ENCODE assay signal across 24 cellular contexts in genomic region chr19:23263870-23264590, GRCh38. TPM values are rescaled to one million over a fixed set of nuclear protein-coding genes. Genes with fewer than 3 reads are reported as not detected.
A peak's percentile ranks its signal among the peaks of the same experiment; 100 is the strongest.
DNase-seq lines count a peak whose midpoint lies in the region; ATAC-seq and TF ChIP-seq lines count a peak whose summit lies in the region.
"Had no signal": no experiment of that assay in that cellular context is flagged by ENCODE, and none has a peak within 500 bp of the region (broad histone marks: within the 10 kb centered on the region; RNA-seq: fewer than 3 reads in every experiment).

No MANE protein-coding gene starts in this region.

- WGBS in liver: 37% methylated on average over 2 of the region's 2 CpGs

- H3K36me3 ChIP-seq in liver (ENCODE audit: control insufficient read depth in 4 of 4, insufficient read depth in 3 of 4, low read depth in 1 of 4, low read length in 3 of 4): peaks cover 3 to 39% (median 28%) of the 10 kb centered on the region in 4 donors

- TF ChIP-seq RAD21 in liver (IDR thresholded peaks at IDR 0.05): no peak

- H3K4me1 ChIP-seq in liver (ENCODE audit: control insufficient read depth in 4 of 4, insufficient read depth in 4 of 4, low read length in 3 of 4): no peaks in the 10 kb centered on the region
- H3K4me1 ChIP-seq: BLaER1 treated with 17β-estradiol and CSF1 and Interleukin-3, amounts not matched to agents 10 nM and 100 nM; esophagus squamous epithelium; heart right ventricle; tibial artery had no signal

- H3K27ac ChIP-seq in liver (ENCODE audit: low read depth in 1 of 2, low read length in 2 of 2): peak overlapping the region; percentile 17 to 28
- H3K27ac ChIP-seq: BLaER1 treated with 17β-estradiol and CSF1 and Interleukin-3, amounts not matched to agents 10 nM and 100 nM; esophagus squamous epithelium; heart right ventricle; HL-60; tibial artery had no signal

- DNase-seq in SKM-1 treated with dmso at 0.1 percent for 144 hours (lab: John Stamatoyannopoulos, UW; ENCODE audit: unreplicated experiment): peak; percentile 16
- DNase-seq in SKM-1 (lab: John Stamatoyannopoulos, UW; ENCODE audit: unreplicated experiment): no peak
- DNase-seq in AML-193 (lab: John Stamatoyannopoulos, UW): peak; percentile 15 to 20
- peak; percentile 58 for DNase-seq in amniotic epithelial cell (ENCODE audit: low read depth)
- DNase-seq in NCI-H1417 treated with DMSO at 0.1 percent for 48 hours (lab: John Stamatoyannopoulos, UW): no peak
- DNase-seq in kidney glomerular epithelial cell (lab: John Stamatoyannopoulos, UW): no peak
- DNase-seq: 8988T; amygdala; effector CD4-positive, alpha-beta T cell; esophagus squamous epithelium; GDM1; HCEC 1CT; heart right ventricle; islet precursor cell; NCI-H2081; NCI-H510A treated with DMSO at 0.1 percent for 48 hours; SIG-M5; tibial artery had no signal

- no peaks in the 10 kb centered on the region for H3K27me3 ChIP-seq in liver (ENCODE audit: control insufficient read depth in 4 of 4, insufficient read depth in 4 of 4, low read length in 3 of 4)
- H3K27me3 ChIP-seq: BLaER1 treated with 17β-estradiol and CSF1 and Interleukin-3, amounts not matched to agents 10 nM and 100 nM; esophagus squamous epithelium; heart right ventricle; tibial artery had no signal

- no peak for TF ChIP-seq CTCF in liver (IDR thresholded peaks at IDR 0.05; ENCODE audit: low read depth, low read length, missing input control)

- no peak for ATAC-seq in HG03196 (IDR thresholded peaks at IDR 0.05; ENCODE audit: unreplicated experiment)
- ATAC-seq: GM12878; stimulated activated memory B cell treated with anti-CD40 and anti-IgM and Interleukin-4, amounts not matched to agents 10 μg/mL and 1 μg/mL and 100 μg/mL, for 72 hours had no signal

- H3K9ac ChIP-seq in liver (ENCODE audit: low read depth in 1 of 2, low read length in 2 of 2): no peak overlapping the region
- H3K9ac ChIP-seq: BLaER1 treated with 17β-estradiol and CSF1 and Interleukin-3, amounts not matched to agents 10 nM and 100 nM had no signal

- H3K9me3 ChIP-seq in liver (ENCODE audit: control insufficient read depth in 4 of 4, low read length in 3 of 4): no peaks in the 10 kb centered on the region
- H3K9me3 ChIP-seq: BLaER1 treated with 17β-estradiol and CSF1 and Interleukin-3, amounts not matched to agents 10 nM and 100 nM; esophagus squamous epithelium; heart right ventricle; tibial artery had no signal

- no peak overlapping the region for H3K4me3 ChIP-seq in liver (ENCODE audit: low read depth in 1 of 3, low read length in 3 of 3)
- H3K4me3 ChIP-seq: BLaER1 treated with 17β-estradiol and CSF1 and Interleukin-3, amounts not matched to agents 10 nM and 100 nM; esophagus squamous epithelium; GM12878; heart right ventricle; tibial artery had no signal

TF ChIP-seq in liver, 16 proteins besides CTCF, POLR2A, EP300 and RAD21:
- TF ChIP-seq, protein P1, sequence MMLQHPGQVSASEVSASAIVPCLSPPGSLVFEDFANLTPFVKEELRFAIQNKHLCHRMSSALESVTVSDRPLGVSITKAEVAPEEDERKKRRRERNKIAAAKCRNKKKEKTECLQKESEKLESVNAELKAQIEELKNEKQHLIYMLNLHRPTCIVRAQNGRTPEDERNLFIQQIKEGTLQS (IDR thresholded peaks at IDR 0.05): peak; percentile 36
- TF ChIP-seq TAF1 (conservative IDR thresholded peaks at IDR 0.05) (no peak), YY1 (IDR thresholded peaks at IDR 0.05) (peak; percentile 55), NR2F2 (IDR thresholded peaks at IDR 0.05) (no peak), HNF4G (IDR thresholded peaks at IDR 0.05) (no peak), REST (IDR thresholded peaks at IDR 0.05) (peak; percentile 32), EGR1 (IDR thresholded peaks at IDR 0.05; ENCODE audit: low read depth in 2 of 2) (no peak), FOXA1 (IDR thresholded peaks at IDR 0.05) (no peak), RXRA (IDR thresholded peaks at IDR 0.05) (peak; percentile 49 to 95), HNF4A (conservative IDR thresholded peaks at IDR 0.05) (peak in 1 of 2 donors; percentile 73), JUND (IDR thresholded peaks at IDR 0.05) (peak in 1 of 2 donors; percentile 64), SP1 (IDR thresholded peaks at IDR 0.05) (peak; percentile 19), FOXA2 (IDR thresholded peaks at IDR 0.05) (peak; percentile 52), GABPA (IDR thresholded peaks at IDR 0.05 in 1 of 2, conservative IDR thresholded peaks at IDR 0.05 in 1 of 2) (peak in 1 of 2 donors; percentile 16), MAX (IDR thresholded peaks at IDR 0.05) (peak; percentile 71)
- TF ChIP-seq, protein P2, sequence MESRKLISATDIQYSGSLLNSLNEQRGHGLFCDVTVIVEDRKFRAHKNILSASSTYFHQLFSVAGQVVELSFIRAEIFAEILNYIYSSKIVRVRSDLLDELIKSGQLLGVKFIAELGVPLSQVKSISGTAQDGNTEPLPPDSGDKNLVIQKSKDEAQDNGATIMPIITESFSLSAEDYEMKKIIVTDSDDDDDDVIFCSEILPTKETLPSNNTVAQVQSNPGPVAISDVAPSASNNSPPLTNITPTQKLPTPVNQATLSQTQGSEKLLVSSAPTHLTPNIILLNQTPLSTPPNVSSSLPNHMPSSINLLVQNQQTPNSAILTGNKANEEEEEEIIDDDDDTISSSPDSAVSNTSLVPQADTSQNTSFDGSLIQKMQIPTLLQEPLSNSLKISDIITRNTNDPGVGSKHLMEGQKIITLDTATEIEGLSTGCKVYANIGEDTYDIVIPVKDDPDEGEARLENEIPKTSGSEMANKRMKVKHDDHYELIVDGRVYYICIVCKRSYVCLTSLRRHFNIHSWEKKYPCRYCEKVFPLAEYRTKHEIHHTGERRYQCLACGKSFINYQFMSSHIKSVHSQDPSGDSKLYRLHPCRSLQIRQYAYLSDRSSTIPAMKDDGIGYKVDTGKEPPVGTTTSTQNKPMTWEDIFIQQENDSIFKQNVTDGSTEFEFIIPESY (IDR thresholded peaks at IDR 0.05): peak; percentile 90

RNA-seq across cellular contexts. Expression of gene ZNF724, which starts 13.8 kb away (rescaled TPM):
- 1 to 10 TPM in 1 of 2 donors, under 1 TPM in 1; 0.84 to 8.8 TPM for total RNA-seq in liver
- polyA plus RNA-seq in liver: under 1 TPM in 1 of 2 donors, not detected in 1; 0.13 TPM

Comparison
In these comparisons a context has a peak if more than half of its experiments do, and no peak if none do; other contexts are left out.
1. DNase-seq: peak in SKM-1 treated with dmso at 0.1 percent for 144 hours (single experiment), AML-193 (2 of 2) and amniotic epithelial cell (single experiment); none in SKM-1 (single experiment), NCI-H1417 treated with DMSO at 0.1 percent for 48 hours (single experiment) and kidney glomerular epithelial cell (single experiment).